Comparison of ENCODE assay signal across 20 cellular contexts in the genomic region with DNA sequence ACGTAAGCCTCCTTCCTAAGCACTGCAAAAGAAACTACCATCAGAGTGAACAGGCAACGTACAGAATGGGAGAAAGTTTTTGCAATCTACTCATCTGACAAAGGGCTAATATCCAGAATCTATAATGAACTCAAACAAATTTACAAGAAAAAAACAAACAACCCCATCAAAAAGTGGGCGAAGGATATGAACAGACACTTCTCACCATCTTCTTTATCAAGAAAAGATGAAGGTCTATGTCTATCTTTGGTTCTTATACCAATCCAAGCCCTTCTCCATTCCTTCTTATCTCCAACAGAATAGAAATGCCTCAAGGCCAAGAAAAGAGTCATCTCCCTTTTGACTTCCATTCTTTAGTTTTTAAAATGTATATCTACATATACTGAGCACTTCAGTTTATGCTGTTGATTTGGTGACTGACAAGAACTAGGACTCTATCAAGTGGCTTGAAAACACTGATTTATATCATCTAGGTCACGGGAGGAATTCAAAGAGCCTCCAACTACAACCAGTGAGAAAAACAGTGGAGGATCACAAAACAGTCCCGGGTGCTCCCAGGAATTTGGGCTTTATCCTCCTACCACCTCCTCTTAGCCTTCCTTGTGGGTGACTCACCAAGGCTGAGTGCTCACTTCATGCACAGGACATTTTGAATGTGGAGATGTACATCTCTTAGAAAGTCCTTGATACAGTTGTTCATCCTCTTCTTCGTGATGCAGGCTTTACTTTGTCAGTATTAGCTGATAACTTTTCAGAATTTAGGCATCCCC. TPM values are rescaled to one million over a fixed set of nuclear protein-coding genes. Genes with fewer than 3 reads are reported as not detected.
DNase-seq lines count a peak whose midpoint lies in the region; ATAC-seq, FAIRE-seq and TF ChIP-seq lines count a peak whose summit lies in the region.
"Had no signal": no experiment of that assay in that cellular context is flagged by ENCODE, and none has a peak within 500 bp of the region (broad histone marks: within the 10 kb centered on the region; RNA-seq: fewer than 3 reads in every experiment).

No MANE protein-coding gene starts in this region.

- peaks cover 18% of the 10 kb centered on the region for H3K4me1 Mint-ChIP-seq in activated CD4-positive, alpha-beta T cell treated with anti-CD3 and anti-CD28 coated beads, Interleukin-2, amount 10 ng/mL, durations not matched to agents 7 days and 5 days
- peaks cover 7% of the 10 kb centered on the region for H3K4me1 Mint-ChIP-seq in central memory CD8-positive, alpha-beta T cell
- H3K4me1 Mint-ChIP-seq: natural killer cell had no signal

- H3K4me1 ChIP-seq in KMS-11 (ENCODE audit: low read depth, poor library complexity, severe bottlenecking) (peaks cover 4% of the 10 kb centered on the region), osteoblast (ENCODE audit: insufficient read depth, low read length) (peaks cover 20% of the 10 kb centered on the region), kidney (ENCODE audit: control insufficient read depth in 1 of 2, insufficient read depth in 1 of 2, low read depth in 1 of 2, low read length in 2 of 2) (no peaks in the 10 kb centered on the region)
- H3K4me1 ChIP-seq: Peyer's patch had no signal

- FAIRE-seq in kidney (lab: Jason Lieb, UNC) = no peak
- FAIRE-seq: A549 had no signal

- TF ChIP-seq CTCF in KMS-11 (conservative IDR thresholded peaks at IDR 0.05; ENCODE audit: low read depth, low read length) (no peak), osteoblast (IDR thresholded peaks at IDR 0.05; ENCODE audit: extremely low read depth, low read depth, low read length) (no peak), kidney (IDR thresholded peaks at IDR 0.05; ENCODE audit: borderline replicate concordance, extremely low read depth, insufficient read depth) (no peak)

- no peak for DNase-seq in activated CD4-positive, alpha-beta T cell treated with anti-CD3 and anti-CD28 coated beads, Interleukin-2, amount 10 ng/mL, durations not matched to agents 7 days and 5 days
- DNase-seq in activated CD4-positive, alpha-beta T cell treated with anti-CD3 and anti-CD28 coated beads, Interleukin-2, amount 50 U/mL, for 1 hour = no peak
- no peak for DNase-seq in central memory CD8-positive, alpha-beta T cell (ENCODE audit: low spot score in 2 of 2)
- DNase-seq in osteoblast (ENCODE audit: insufficient read length, low spot score, missing footprints) (peak; percentile 31), kidney (no peak), iPS-NIHi11 (ENCODE audit: low spot score) (no peak)
- DNase-seq: activated naive CD8-positive, alpha-beta T cell treated with anti-CD3 and anti-CD28 coated beads, Interleukin-2, amount 10 ng/mL, durations not matched to agents 7 days and 5 days; lower lobe of right lung; natural killer cell; NCI-H187 treated with DMSO at 0.1 percent for 48 hours; NCI-H524 treated with DMSO at 0.1 percent for 48 hours; Peyer's patch; SW 1271 had no signal

- peak overlapping the region; percentile 51 for H3K27ac Mint-ChIP-seq in activated CD4-positive, alpha-beta T cell treated with anti-CD3 and anti-CD28 coated beads, Interleukin-2, amount 10 ng/mL, durations not matched to agents 7 days and 5 days
- peak overlapping the region; percentile 72 for H3K27ac Mint-ChIP-seq in central memory CD8-positive, alpha-beta T cell (ENCODE audit: low read depth)
- H3K27ac Mint-ChIP-seq: natural killer cell had no signal

- H3K9me3 ChIP-seq in osteoblast (ENCODE audit: low read depth, low read length) = no peaks in the 10 kb centered on the region
- no peaks in the 10 kb centered on the region for H3K9me3 ChIP-seq in kidney (ENCODE audit: control insufficient read depth in 1 of 2, low read length in 2 of 2)
- H3K9me3 ChIP-seq: A549, esophagus muscularis mucosa, lower lobe of right lung, Peyer's patch, thoracic aorta had no signal

- no peak overlapping the region for H3K4me3 Mint-ChIP-seq in activated CD4-positive, alpha-beta T cell treated with anti-CD3 and anti-CD28 coated beads, Interleukin-2, amount 10 ng/mL, durations not matched to agents 7 days and 5 days
- no peak overlapping the region for H3K4me3 Mint-ChIP-seq in central memory CD8-positive, alpha-beta T cell
- H3K4me3 Mint-ChIP-seq: natural killer cell had no signal

- no peaks in the 10 kb centered on the region for H3K9me3 Mint-ChIP-seq in activated CD4-positive, alpha-beta T cell treated with anti-CD3 and anti-CD28 coated beads, Interleukin-2, amount 10 ng/mL, durations not matched to agents 7 days and 5 days
- no peaks in the 10 kb centered on the region for H3K9me3 Mint-ChIP-seq in central memory CD8-positive, alpha-beta T cell
- H3K9me3 Mint-ChIP-seq: natural killer cell had no signal

- no peaks in the 10 kb centered on the region for H3K36me3 ChIP-seq in KMS-11 (ENCODE audit: insufficient read depth)
- no peaks in the 10 kb centered on the region for H3K36me3 ChIP-seq in osteoblast (ENCODE audit: insufficient read depth, low read length)
- H3K36me3 ChIP-seq in kidney (ENCODE audit: control insufficient read depth in 1 of 2, insufficient read depth in 2 of 2, low read length in 2 of 2) = no peaks in the 10 kb centered on the region
- H3K36me3 ChIP-seq: esophagus muscularis mucosa, lower lobe of right lung, Peyer's patch, thoracic aorta had no signal

- no peaks in the 10 kb centered on the region for H3K36me3 Mint-ChIP-seq in activated CD4-positive, alpha-beta T cell treated with anti-CD3 and anti-CD28 coated beads, Interleukin-2, amount 10 ng/mL, durations not matched to agents 7 days and 5 days (ENCODE audit: low read depth)
- H3K36me3 Mint-ChIP-seq in central memory CD8-positive, alpha-beta T cell (ENCODE audit: insufficient read depth) = peaks cover 6% of the 10 kb centered on the region
- H3K36me3 Mint-ChIP-seq: natural killer cell had no signal

- H2AFZ ChIP-seq in KMS-11 (ENCODE audit: low read depth) = 0 out of 2 replicates have a peak overlapping the region, but pooled peaks have one; percentile 16
- H2AFZ ChIP-seq in osteoblast (ENCODE audit: low read length) = no peak overlapping the region

- H3K79me2 ChIP-seq in KMS-11 (ENCODE audit: insufficient read depth, low read depth) (no peaks in the 10 kb centered on the region), osteoblast (ENCODE audit: insufficient read depth, low read length) (no peaks in the 10 kb centered on the region)

- intact Hi-C loops in kidney (cut with DNase I) = no loop called here

- peak overlapping the region; percentile 1; the same call in 1 of the 2 replicates for H3K4me2 ChIP-seq in KMS-11
- H3K4me2 ChIP-seq in osteoblast (ENCODE audit: insufficient read depth, low read length) = peak overlapping the region; percentile 23
- H3K4me2 ChIP-seq: A549 had no signal

- no peaks in the 10 kb centered on the region for H3K27me3 Mint-ChIP-seq in activated CD4-positive, alpha-beta T cell treated with anti-CD3 and anti-CD28 coated beads, Interleukin-2, amount 10 ng/mL, durations not matched to agents 7 days and 5 days
- no peaks in the 10 kb centered on the region for H3K27me3 Mint-ChIP-seq in central memory CD8-positive, alpha-beta T cell
- H3K27me3 Mint-ChIP-seq: activated naive CD8-positive, alpha-beta T cell treated with anti-CD3 and anti-CD28 coated beads, Interleukin-2, amount 10 ng/mL, durations not matched to agents 7 days and 5 days had no signal

- H3K27me3 ChIP-seq in KMS-11 (ENCODE audit: insufficient read depth, low read depth) (no peaks in the 10 kb centered on the region), osteoblast (ENCODE audit: insufficient read depth, low read length) (no peaks in the 10 kb centered on the region)
- H3K27me3 ChIP-seq: esophagus muscularis mucosa, Peyer's patch had no signal

- H3K4me3 ChIP-seq in KMS-11 (IDR thresholded peaks at IDR 0.05; ENCODE audit: insufficient read depth, low read depth, low read length) (no peak overlapping the region), osteoblast (ENCODE audit: insufficient read depth, low read length) (no peak overlapping the region), kidney (ENCODE audit: low read length in 2 of 2) (no peak overlapping the region)
- H3K4me3 ChIP-seq: A549, esophagus muscularis mucosa, lower lobe of right lung, Peyer's patch, thoracic aorta had no signal

- CTCF ChIA-PET in activated CD4-positive, alpha-beta T cell treated with anti-CD3 and anti-CD28 coated beads, Interleukin-2, amount 10 ng/mL, durations not matched to agents 7 days and 5 days (lab: Charles Lee) = no interaction called here

- POLR2A ChIA-PET in activated CD4-positive, alpha-beta T cell treated with anti-CD3 and anti-CD28 coated beads, Interleukin-2, amount 10 ng/mL, durations not matched to agents 7 days and 5 days (lab: Charles Lee) = no interaction called here

- H3K9ac ChIP-seq in KMS-11 (no peak overlapping the region), kidney (ENCODE audit: low read length in 2 of 2) (no peak overlapping the region)

- H3K27ac ChIP-seq in KMS-11 (no peak overlapping the region), osteoblast (ENCODE audit: low read depth, low read length) (peak overlapping the region; percentile 40), kidney (ENCODE audit: low read depth in 2 of 2, low read length in 2 of 2) (no peak overlapping the region)
- H3K27ac ChIP-seq: A549, esophagus muscularis mucosa, lower lobe of right lung, Peyer's patch, thoracic aorta, VCaP had no signal

- H4K20me1 ChIP-seq in KMS-11 (ENCODE audit: insufficient read depth) (no peaks in the 10 kb centered on the region), osteoblast (ENCODE audit: insufficient read depth, low read length) (no peaks in the 10 kb centered on the region)

- no peak for ATAC-seq in central memory CD8-positive, alpha-beta T cell (replicated peaks; ENCODE audit: extremely low read depth, poor library complexity, severe bottlenecking)
- no peak for ATAC-seq in HG03571 (IDR thresholded peaks at IDR 0.05; ENCODE audit: unreplicated experiment)
- ATAC-seq: A549, natural killer cell had no signal

RNA-seq across cellular contexts. Expression of gene TAS2R41, which starts 15.3 kb away (rescaled TPM):
- under 1 TPM in 1 of 2 experiments, not detected in 1; 0.29 TPM for total RNA-seq in activated CD4-positive, alpha-beta T cell treated with anti-CD3 and anti-CD28 coated beads, Interleukin-2, amount 10 ng/mL, durations not matched to agents 7 days and 5 days
- total RNA-seq in osteoblast = not detected in 2 replicates
- not detected for total RNA-seq in kidney
- polyA plus RNA-seq in kidney (ENCODE audit: insufficient read depth, low read depth, low replicate concordance) = not detected
- total RNA-seq: activated naive CD8-positive, alpha-beta T cell treated with anti-CD3 and anti-CD28 coated beads, Interleukin-2, amount 10 ng/mL, durations not matched to agents 7 days and 5 days; lower lobe of right lung; natural killer cell; Peyer's patch; pulmonary artery endothelial cell had no signal
- polyA plus RNA-seq: A549 had no signal

RNA-seq across cellular contexts. Expression of gene TAS2R60, which starts 49.7 kb away (rescaled TPM):
- not detected for total RNA-seq in activated CD4-positive, alpha-beta T cell treated with anti-CD3 and anti-CD28 coated beads, Interleukin-2, amount 10 ng/mL, durations not matched to agents 7 days and 5 days
- total RNA-seq in osteoblast (not detected in 2 replicates), kidney (not detected)
- polyA plus RNA-seq in kidney (ENCODE audit: insufficient read depth, low read depth, low replicate concordance) = not detected
- total RNA-seq: lower lobe of right lung, pulmonary artery endothelial cell had no signal
- polyA plus RNA-seq: A549 had no signal
